Comparison of ENCODE assay signal across 14 cellular contexts in the genomic region with DNA sequence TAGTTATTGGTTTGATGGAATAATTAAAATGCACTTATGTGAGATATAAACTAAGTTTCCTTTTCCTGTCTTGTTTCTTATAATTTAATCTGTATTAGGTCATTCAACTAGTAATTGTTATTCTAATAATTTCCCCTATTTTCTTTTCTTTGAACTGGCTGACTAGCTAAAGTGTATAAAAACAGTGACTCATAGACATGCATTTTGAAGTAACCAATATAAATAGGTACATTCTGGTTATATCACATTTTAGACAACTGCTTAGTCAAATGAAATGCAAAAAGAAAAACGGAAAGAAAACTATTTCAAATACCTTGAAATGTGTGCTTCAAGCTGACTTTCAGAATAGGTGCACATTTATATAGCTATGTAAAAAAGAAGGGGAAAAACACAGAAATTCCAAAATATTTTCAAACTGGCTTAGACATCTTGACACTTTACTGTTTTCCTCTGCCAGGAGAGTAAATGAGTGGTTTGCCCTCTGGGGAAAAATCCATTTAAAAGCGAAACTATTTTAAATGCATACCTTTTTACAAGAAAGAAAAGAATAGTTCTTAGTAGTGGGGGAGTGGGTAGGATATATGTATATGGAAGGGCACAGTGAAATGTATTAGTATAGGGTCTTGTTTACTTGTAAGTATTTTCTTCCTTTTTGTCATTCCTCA. TPM values are rescaled to one million over a fixed set of nuclear protein-coding genes. Genes with fewer than 3 reads are reported as not detected.
DNase-seq lines count a peak whose midpoint lies in the region; ATAC-seq and TF ChIP-seq lines count a peak whose summit lies in the region.
"Had no signal": no experiment of that assay in that cellular context is flagged by ENCODE, and none has a peak within 500 bp of the region (broad histone marks: within the 10 kb centered on the region; RNA-seq: fewer than 3 reads in every experiment).

No MANE protein-coding gene starts in this region.

- H3K36me3 Mint-ChIP-seq in activated naive CD4-positive, alpha-beta T cell treated with anti-CD3 and anti-CD28 coated beads, Interleukin-2, amount 50 U/mL, for 72 hours, result peaks cover 0 to 7% of the 10 kb centered on the region in 2 donors
- no peaks in the 10 kb centered on the region for H3K36me3 Mint-ChIP-seq in type B pancreatic cell

- peak; percentile 16 to 54 for ATAC-seq in activated naive CD4-positive, alpha-beta T cell treated with anti-CD3 and anti-CD28 coated beads, Interleukin-2, amount 50 U/mL, for 72 hours
- ATAC-seq in HG03280 (IDR thresholded peaks at IDR 0.05; ENCODE audit: unreplicated experiment), result no peak
- ATAC-seq: naive thymus-derived CD8-positive, alpha-beta T cell had no signal

- peaks cover 0 to 7% of the 10 kb centered on the region in 2 donors for H3K9me3 Mint-ChIP-seq in activated naive CD4-positive, alpha-beta T cell treated with anti-CD3 and anti-CD28 coated beads, Interleukin-2, amount 50 U/mL, for 72 hours
- no peaks in the 10 kb centered on the region for H3K9me3 Mint-ChIP-seq in type B pancreatic cell
- H3K9me3 Mint-ChIP-seq: dendritic cell treated with granulocyte-macrophage colony-stimulating factor and Interleukin-4, amounts not matched to agents 40 ng/mL and 50 ng/mL, for 4 days; naive thymus-derived CD8-positive, alpha-beta T cell had no signal

- no peak for TF ChIP-seq CTCF in RWPE1 (conservative IDR thresholded peaks at IDR 0.05; ENCODE audit: low read depth)
- TF ChIP-seq CTCF in dorsolateral prefrontal cortex (IDR thresholded peaks at IDR 0.05 in 54 of 56, conservative IDR thresholded peaks at IDR 0.05 in 2 of 56; ENCODE audit: low read depth in 1 of 56, partially characterized antibody in 56 of 56), result no peak
- TF ChIP-seq CTCF in type B pancreatic cell (conservative IDR thresholded peaks at IDR 0.05), result no peak

- H3K27ac Mint-ChIP-seq in activated naive CD4-positive, alpha-beta T cell treated with anti-CD3 and anti-CD28 coated beads, Interleukin-2, amount 50 U/mL, for 72 hours, result peak overlapping the region; percentile 26 to 61
- H3K27ac Mint-ChIP-seq in type B pancreatic cell, result peak overlapping the region; percentile 53
- H3K27ac Mint-ChIP-seq: dendritic cell treated with granulocyte-macrophage colony-stimulating factor and Interleukin-4, amounts not matched to agents 40 ng/mL and 50 ng/mL, for 4 days had no signal

- no peak overlapping the region for H3K27ac ChIP-seq in RWPE1
- H3K27ac ChIP-seq in dorsolateral prefrontal cortex, result peak overlapping the region in 39 of 59 donors; percentile 1 to 75 (median 44)
- H3K27ac ChIP-seq: HL-60, uterus had no signal

- no peaks in the 10 kb centered on the region for H3K4me1 Mint-ChIP-seq in type B pancreatic cell (ENCODE audit: unreplicated experiment)

- DNase-seq in activated naive CD4-positive, alpha-beta T cell treated with anti-CD3 and anti-CD28 coated beads, Interleukin-2, amount 50 U/mL, for 72 hours (ENCODE audit: low spot score in 2 of 2), result no peak
- no peak for DNase-seq in activated naive CD4-positive, alpha-beta T cell (lab: John Stamatoyannopoulos, UW)
- DNase-seq in RWPE1 (ENCODE audit: low spot score), result peak; percentile 23
- no peak for DNase-seq in dorsolateral prefrontal cortex
- DNase-seq in type B pancreatic cell (ENCODE audit: extremely low spot score, unreplicated experiment), result no peak
- no peak for DNase-seq in NCI-H2196 (lab: John Stamatoyannopoulos, UW; ENCODE audit: unreplicated experiment)
- no peak for DNase-seq in stimulated activated CD4-positive, alpha-beta T cell treated with anti-CD3 and anti-CD28 coated beads, Interleukin-2, amount 100 ng/mL, for 24 hours
- DNase-seq: kidney; naive thymus-derived CD8-positive, alpha-beta T cell; SHP77; uterus had no signal

- no peaks in the 10 kb centered on the region for H3K27me3 ChIP-seq in dorsolateral prefrontal cortex
- H3K27me3 ChIP-seq: uterus had no signal

- H3K4me3 Mint-ChIP-seq in type B pancreatic cell, result peak overlapping the region; percentile 1
- H3K4me3 Mint-ChIP-seq: dendritic cell treated with granulocyte-macrophage colony-stimulating factor and Interleukin-4, amounts not matched to agents 40 ng/mL and 50 ng/mL, for 4 days; naive thymus-derived CD8-positive, alpha-beta T cell had no signal

- CTCF ChIA-PET in RWPE1 (lab: Yijun Ruan, JAX), result interaction anchor here (0.6 kb wide), 1 partner anchor 218 kb away, joined by 3 read pairs; no protein-coding TSS in a partner anchor

- intact Hi-C loops in dorsolateral prefrontal cortex (cut with DNase I), result no loop called here

- POLR2A ChIA-PET in RWPE1 (lab: Yijun Ruan, JAX; ENCODE audit: low non-redundant PET), result no interaction called here

- H3K4me3 ChIP-seq in dorsolateral prefrontal cortex, result no peak overlapping the region
- H3K4me3 ChIP-seq: uterus had no signal

- no peaks in the 10 kb centered on the region for H3K27me3 Mint-ChIP-seq in type B pancreatic cell
- H3K27me3 Mint-ChIP-seq: dendritic cell treated with granulocyte-macrophage colony-stimulating factor and Interleukin-4, amounts not matched to agents 40 ng/mL and 50 ng/mL, for 4 days; naive thymus-derived CD8-positive, alpha-beta T cell had no signal

RNA-seq across cellular contexts. Expression of a gene that starts 28.3 kb away (rescaled TPM):
- total RNA-seq in activated naive CD4-positive, alpha-beta T cell treated with anti-CD3 and anti-CD28 coated beads, Interleukin-2, amount 50 U/mL, for 72 hours, result 1 to 10 TPM; 7.3 to 9.6 TPM
- total RNA-seq in dorsolateral prefrontal cortex (100 to 1,000 TPM in 29 of 120 experiments, 10 to 100 TPM in 91; 29.4 to 115 (median 88.7) TPM), type B pancreatic cell (ENCODE audit: low replicate concordance) (1.1 and 1.7 TPM in 2 replicates)
